Comparison of ENCODE assay signal across 9 cellular contexts in genomic region chr11:111694851-111695250, GRCh38.
DNase-seq lines count a peak whose midpoint lies in the region; ATAC-seq and TF ChIP-seq lines count a peak whose summit lies in the region.
"Had no signal": no experiment of that assay in that cellular context is flagged by ENCODE, and none has a peak within 500 bp of the region (broad histone marks: within the 10 kb centered on the region; RNA-seq: fewer than 3 reads in every experiment).

No MANE protein-coding gene starts in this region.

- no peak for DNase-seq in SJSA1 (ENCODE audit: low read depth in 1 of 2, low spot score in 2 of 2)
- peak in 1 of 5 donors; percentile 76 for DNase-seq in heart left ventricle
- DNase-seq in NCI-H2196 treated with DMSO at 0.1 percent for 48 hours (lab: John Stamatoyannopoulos, UW; ENCODE audit: unreplicated experiment) = no peak
- DNase-seq in T-helper 2 cell treated with Interferon-gamma antibody and Interleukin-4, amounts not matched to agents 5 μg/mL and 100 μg/mL, for 36 hours (ENCODE audit: low spot score) = no peak

- no peak overlapping the region for H3K9ac ChIP-seq in skeletal muscle tissue (ENCODE audit: low read depth in 1 of 3, low read length in 3 of 3)

- H3K4me1 ChIP-seq in HEK293 (ENCODE audit: control insufficient read depth, insufficient read depth, low read length) (no peaks in the 10 kb centered on the region), SJSA1 (replicated peaks) (peaks cover 15% of the 10 kb centered on the region), heart left ventricle (peaks cover 2 to 48% (median 14%) of the 10 kb centered on the region in 12 donors), skeletal muscle tissue (ENCODE audit: control insufficient read depth in 3 of 3, insufficient read depth in 3 of 3, low read length in 3 of 3) (peaks cover 4 to 18% (median 14%) of the 10 kb centered on the region in 3 donors)

- no peak overlapping the region for H3K27ac Mint-ChIP-seq in T-helper 2 cell treated with Interferon-gamma antibody and Interleukin-4, amounts not matched to agents 5 μg/mL and 100 μg/mL, for 36 hours
- H3K27ac Mint-ChIP-seq: IgD-negative memory B cell had no signal

- intact Hi-C loops in heart left ventricle (cut with DNase I) = loop anchor here in 2 of 10 donors (5.0 kb wide), 1 partner anchor 63 kb away; no protein-coding TSS in a partner anchor

- no peaks in the 10 kb centered on the region for H3K36me3 Mint-ChIP-seq in T-helper 2 cell treated with Interferon-gamma antibody and Interleukin-4, amounts not matched to agents 5 μg/mL and 100 μg/mL, for 36 hours (ENCODE audit: low read depth)

- H3K4me3 ChIP-seq in HEK293 (ENCODE audit: low read depth, low read length) (no peak overlapping the region), SJSA1 (no peak overlapping the region), heart left ventricle (no peak overlapping the region), skeletal muscle tissue (ENCODE audit: low read length in 3 of 3) (no peak overlapping the region)

- H3K36me3 ChIP-seq in HEK293 (ENCODE audit: control insufficient read depth in 2 of 2, insufficient read depth in 1 of 2, low read length in 2 of 2) (no peaks in the 10 kb centered on the region), SJSA1 (no peaks in the 10 kb centered on the region), heart left ventricle (peaks cover 0 to 9% (median 2%) of the 10 kb centered on the region in 9 donors), skeletal muscle tissue (ENCODE audit: control insufficient read depth in 3 of 3, insufficient read depth in 3 of 3, low read length in 3 of 3) (peaks cover 0 to 2% (median 0%) of the 10 kb centered on the region in 3 donors)

- CTCF ChIA-PET in HEK293 (lab: Yijun Ruan, JAX) = interaction anchor here (0.6 kb wide), 1 partner anchor 308 kb away, joined by 5 read pairs; no protein-coding TSS in a partner anchor

- 20 to 30% (median 25%) methylated on average over 4 of the region's 4 CpGs for WGBS in heart left ventricle, 4 donors

- peaks cover 4% of the 10 kb centered on the region for H3K4me1 Mint-ChIP-seq in T-helper 2 cell treated with Interferon-gamma antibody and Interleukin-4, amounts not matched to agents 5 μg/mL and 100 μg/mL, for 36 hours (ENCODE audit: low read depth)

- no peak overlapping the region for H3K4me3 Mint-ChIP-seq in T-helper 2 cell treated with Interferon-gamma antibody and Interleukin-4, amounts not matched to agents 5 μg/mL and 100 μg/mL, for 36 hours
- H3K4me3 Mint-ChIP-seq: IgD-negative memory B cell had no signal

- no peaks in the 10 kb centered on the region for H3K27me3 ChIP-seq in SJSA1 (replicated peaks)
- no peaks in the 10 kb centered on the region for H3K27me3 ChIP-seq in heart left ventricle
- H3K27me3 ChIP-seq in skeletal muscle tissue (ENCODE audit: control insufficient read depth in 3 of 3, insufficient read depth in 3 of 3, low read length in 3 of 3) = no peaks in the 10 kb centered on the region

- no peak overlapping the region for H3K27ac ChIP-seq in HEK293 (ENCODE audit: extremely low read depth, low read depth, low read length)
- H3K27ac ChIP-seq in SJSA1 = peak overlapping the region; percentile 19; the same call in 1 of the 2 replicates
- peak overlapping the region in 7 of 12 donors; percentile 1 to 67 (median 27) for H3K27ac ChIP-seq in heart left ventricle
- H3K27ac ChIP-seq in skeletal muscle tissue (ENCODE audit: low read depth, low read length) = peak overlapping the region; percentile 13

- no peaks in the 10 kb centered on the region for H3K27me3 Mint-ChIP-seq in T-helper 2 cell treated with Interferon-gamma antibody and Interleukin-4, amounts not matched to agents 5 μg/mL and 100 μg/mL, for 36 hours (ENCODE audit: low read depth)
- H3K27me3 Mint-ChIP-seq: IgD-negative memory B cell had no signal

- POLR2A ChIA-PET in HEK293 (lab: Yijun Ruan, JAX) = interaction anchor here (0.8 kb wide), 1 partner anchor 37 kb away, joined by 3 read pairs; no protein-coding TSS in a partner anchor

- no peaks in the 10 kb centered on the region for H3K9me3 ChIP-seq in HEK293 (ENCODE audit: control insufficient read depth, insufficient read depth, low read depth, low read length)
- no peaks in the 10 kb centered on the region for H3K9me3 ChIP-seq in SJSA1 (replicated peaks)
- H3K9me3 ChIP-seq in heart left ventricle = no peaks in the 10 kb centered on the region
- H3K9me3 ChIP-seq in skeletal muscle tissue (ENCODE audit: control insufficient read depth in 3 of 3, low read length in 3 of 3) = no peaks in the 10 kb centered on the region

- no peaks in the 10 kb centered on the region for H3K9me3 Mint-ChIP-seq in T-helper 2 cell treated with Interferon-gamma antibody and Interleukin-4, amounts not matched to agents 5 μg/mL and 100 μg/mL, for 36 hours
- H3K9me3 Mint-ChIP-seq: IgD-negative memory B cell had no signal

- no peak for TF ChIP-seq POLR2A in heart left ventricle (IDR thresholded peaks at IDR 0.05)

- no peak for TF ChIP-seq CTCF in HEK293 (tag by site-specific recombination; IDR thresholded peaks at IDR 0.05)
- TF ChIP-seq CTCF in heart left ventricle (IDR thresholded peaks at IDR 0.05) = no peak

- ATAC-seq in heart left ventricle (peak in 3 of 4 donors; percentile 35 to 90 (median 90)), HG03045 (IDR thresholded peaks at IDR 0.05; ENCODE audit: unreplicated experiment) (no peak), GM21367 (IDR thresholded peaks at IDR 0.05; ENCODE audit: unreplicated experiment) (no peak)

TF ChIP-seq in HEK293, 187 proteins besides CTCF, POLR2A, EP300 and RAD21 (continues in another document):
- TF ChIP-seq ZNF416 (tag by site-specific recombination; IDR thresholded peaks at IDR 0.05) = no peak
- TF ChIP-seq ELK4 (IDR thresholded peaks at IDR 0.05; ENCODE audit: borderline replicate concordance, low read depth, low read length) = no peak
- TF ChIP-seq ZNF555 (tag by site-specific recombination; conservative IDR thresholded peaks at IDR 0.05) = no peak
- TF ChIP-seq YY1 (tag by site-specific recombination; IDR thresholded peaks at IDR 0.05) = no peak
- peak; percentile 85 for TF ChIP-seq ZNF629 (tag by site-specific recombination; IDR thresholded peaks at IDR 0.05)
- peak; percentile 59; the same call in 1 of the 2 replicates for TF ChIP-seq HIC1 (tag by site-specific recombination; IDR thresholded peaks at IDR 0.05)
- TF ChIP-seq ZFP69B (tag by site-specific recombination; IDR thresholded peaks at IDR 0.05) = no peak
- TF ChIP-seq ZNF670 (tag by site-specific recombination; IDR thresholded peaks at IDR 0.05; ENCODE audit: low read depth) = no peak
- TF ChIP-seq ZNF311 (tag by site-specific recombination; IDR thresholded peaks at IDR 0.05; ENCODE audit: borderline replicate concordance) = no peak
- TF ChIP-seq PATZ1 (tag by site-specific recombination; IDR thresholded peaks at IDR 0.05) = no peak
- TF ChIP-seq, protein P1, sequence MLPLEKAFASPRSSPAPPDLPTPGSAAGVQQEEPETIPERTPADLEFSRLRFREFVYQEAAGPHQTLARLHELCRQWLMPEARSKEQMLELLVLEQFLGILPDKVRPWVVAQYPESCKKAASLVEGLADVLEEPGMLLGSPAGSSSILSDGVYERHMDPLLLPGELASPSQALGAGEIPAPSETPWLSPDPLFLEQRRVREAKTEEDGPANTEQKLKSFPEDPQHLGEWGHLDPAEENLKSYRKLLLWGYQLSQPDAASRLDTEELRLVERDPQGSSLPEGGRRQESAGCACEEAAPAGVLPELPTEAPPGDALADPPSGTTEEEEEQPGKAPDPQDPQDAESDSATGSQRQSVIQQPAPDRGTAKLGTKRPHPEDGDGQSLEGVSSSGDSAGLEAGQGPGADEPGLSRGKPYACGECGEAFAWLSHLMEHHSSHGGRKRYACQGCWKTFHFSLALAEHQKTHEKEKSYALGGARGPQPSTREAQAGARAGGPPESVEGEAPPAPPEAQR (tag by site-specific recombination; IDR thresholded peaks at IDR 0.05) = no peak

Comparison
In these comparisons a context has a peak if more than half of its experiments do, and no peak if none do; other contexts are left out.
1. ATAC-seq: peak in heart left ventricle (3 of 4); none in HG03045 (single experiment) and GM21367 (single experiment).